14 cellular contexts compared by ENCODE assay signal in genomic region chr9:18689881-18690280, GRCh38.
"Had no signal": no experiment of that assay in that cellular context is flagged by ENCODE, and none has a peak within 500 bp of the region (broad histone marks: within the 10 kb centered on the region; RNA-seq: fewer than 3 reads in every experiment).

No MANE protein-coding gene starts in this region.

- ATAC-seq: right cardiac atrium; stimulated activated memory B cell treated with anti-CD40 and anti-IgM and Interleukin-4, amounts not matched to agents 10 μg/mL and 1 μg/mL and 100 μg/mL, for 72 hours had no signal

- H3K4me1 ChIP-seq: uterus had no signal

- DNase-seq: activated CD4-positive, alpha-beta memory T cell treated with anti-CD3 and anti-CD28 coated beads for 36 hours; activated T-cell treated with anti-CD3 and anti-CD28 coated beads, Interleukin-2, amount 50 U/mL, for 48 hours; dorsolateral prefrontal cortex; foreskin melanocyte; naive B cell; right cardiac atrium; T1000; tibial artery; uterus had no signal

- H3K27ac ChIP-seq: ascending aorta, dorsolateral prefrontal cortex, esophagus muscularis mucosa, tibial artery, uterus had no signal

- H3K36me3 ChIP-seq: esophagus muscularis mucosa, tibial artery, uterus had no signal

- H3K27me3 ChIP-seq: ascending aorta, dorsolateral prefrontal cortex, esophagus muscularis mucosa, tibial artery, uterus had no signal

- FAIRE-seq: bronchial epithelial cell had no signal

- H3K4me3 ChIP-seq: ascending aorta, dorsolateral prefrontal cortex, esophagus muscularis mucosa, smooth muscle cell, tibial artery, uterus had no signal

- H3K4me2 ChIP-seq: smooth muscle cell had no signal
